Comparison of ENCODE assay signal across 8 cellular contexts in genomic region chr18:57780318-57781127, GRCh38. TPM values are rescaled to one million over a fixed set of nuclear protein-coding genes. Genes with fewer than 3 reads are reported as not detected.
A peak's percentile ranks its signal among the peaks of the same experiment; 100 is the strongest.
DNase-seq lines count a peak whose midpoint lies in the region; ATAC-seq and TF ChIP-seq lines count a peak whose summit lies in the region.

No MANE protein-coding gene starts in this region.

- TF ChIP-seq CTCF in nephron (IDR thresholded peaks at IDR 0.05; ENCODE audit: unreplicated experiment in 3 of 3) = no peak
- no peak for TF ChIP-seq CTCF in BE2C (IDR thresholded peaks at IDR 0.05; ENCODE audit: low read depth, low read length)

- H3K9me3 ChIP-seq in BE2C = no peaks in the 10 kb centered on the region

- peak overlapping the region; percentile 93 to 97 (median 93) for H3K27ac Mint-ChIP-seq in nephron

- peaks cover 5% of the 10 kb centered on the region for H3K27me3 Mint-ChIP-seq in nephron (ENCODE audit: low read depth)

- DNase-seq in AG20443 (ENCODE audit: low spot score) (peak; percentile 55), M059J (ENCODE audit: low read depth) (peak; percentile 97), caudate nucleus (lab: John Stamatoyannopoulos, UW) (no peak), OCI-M2 (lab: John Stamatoyannopoulos, UW; ENCODE audit: unreplicated experiment) (no peak), NCI-H774 (lab: John Stamatoyannopoulos, UW) (no peak), BE2C (no peak)

- peaks cover 60% of the 10 kb centered on the region for H3K4me1 Mint-ChIP-seq in nephron

- H3K4me3 Mint-ChIP-seq in nephron = peak overlapping the region in 2 of 3 experiments; percentile 57 to 68

- no peak overlapping the region for H3K4me3 ChIP-seq in BE2C (ENCODE audit: low read depth, low read length)

- H3K27ac ChIP-seq in caudate nucleus (ENCODE audit: low read depth, low read length) = peak overlapping the region; percentile 8

- ATAC-seq in GM21367 (IDR thresholded peaks at IDR 0.05; ENCODE audit: unreplicated experiment) = peak; percentile 57

- H3K36me3 ChIP-seq in BE2C = no peaks in the 10 kb centered on the region

- no peaks in the 10 kb centered on the region for H3K27me3 ChIP-seq in BE2C

- H3K4me1 ChIP-seq in BE2C = no peaks in the 10 kb centered on the region

- no peaks in the 10 kb centered on the region for H3K36me3 Mint-ChIP-seq in nephron (ENCODE audit: low read depth)

- no peaks in the 10 kb centered on the region for H3K9me3 Mint-ChIP-seq in nephron

RNA-seq across cellular contexts. Expression of gene ATP8B1, which starts 22.6 kb away (rescaled TPM):
- total RNA-seq in M059J (2014; rRNA removed; shearing (Covaris generic)) = 39.5 and 68.5 TPM in 2 replicates
- 0.15 TPM for polyA plus RNA-seq in BE2C (2012; ENCODE audit: insufficient read depth, insufficient read length, low read depth)

Comparison
In these comparisons a context has a peak if more than half of its experiments do, and no peak if none do; other contexts are left out.
1. DNase-seq: peak in AG20443 (single experiment) and M059J (single experiment); none in caudate nucleus (0 of 61), OCI-M2 (single experiment), NCI-H774 (single experiment) and BE2C (single experiment).